Comparison of ENCODE assay signal across 8 cellular contexts in the genomic region with DNA sequence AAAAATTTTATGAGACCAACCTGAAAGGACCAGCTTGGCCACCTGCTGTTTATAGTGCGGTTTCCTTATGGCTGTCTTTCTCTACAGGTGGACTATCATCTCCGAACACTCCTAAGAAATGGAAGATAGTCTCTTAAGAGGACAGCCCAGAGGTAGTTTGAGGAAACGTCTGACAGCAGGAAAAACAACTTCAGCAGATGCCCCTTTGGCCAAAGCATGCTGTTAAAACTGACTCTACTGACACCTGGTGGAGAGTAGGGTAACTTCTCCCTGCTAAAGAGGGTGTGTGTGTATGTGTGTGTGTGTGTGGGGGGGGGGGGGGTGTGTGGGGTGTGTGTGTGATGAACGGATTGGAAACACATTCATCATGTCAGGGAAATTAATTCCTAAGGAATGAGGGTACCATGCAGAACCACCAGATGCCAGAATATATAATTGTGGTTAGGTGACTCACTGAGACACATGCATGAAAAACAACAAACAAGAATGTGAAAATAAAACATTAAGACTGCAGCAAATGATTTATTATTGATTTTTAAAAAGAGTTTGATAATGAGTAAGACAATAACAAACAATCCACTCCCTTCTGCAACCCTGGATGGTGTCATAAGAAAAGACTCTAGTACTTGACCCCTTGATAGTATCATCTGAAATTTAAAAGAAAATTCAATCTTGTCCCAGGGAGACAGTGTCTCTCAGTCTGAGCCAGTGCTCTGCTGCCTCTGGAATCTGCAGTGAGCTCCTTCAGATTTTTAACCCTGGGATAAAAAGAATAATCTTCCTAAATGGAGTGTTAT.
DNase-seq lines count a peak whose midpoint lies in the region; ATAC-seq and TF ChIP-seq lines count a peak whose summit lies in the region.

No MANE protein-coding gene starts in this region.

- H3K36me3 Mint-ChIP-seq in activated CD4-positive, alpha-beta memory T cell treated with anti-CD3 and anti-CD28 coated beads, Interleukin-2, amount 10 ng/mL, durations not matched to agents 7 days and 5 days (ENCODE audit: low read depth), result no peaks in the 10 kb centered on the region

- no peaks in the 10 kb centered on the region for H3K27me3 ChIP-seq in foreskin keratinocyte

- CTCF ChIA-PET in activated CD4-positive, alpha-beta memory T cell treated with anti-CD3 and anti-CD28 coated beads, Interleukin-2, amount 10 ng/mL, durations not matched to agents 7 days and 5 days (lab: Charles Lee), result interaction anchor here (0.7 to 2.5 kb wide), 8 partner anchors 12 to 374 kb away, joined by 3 to 9 read pairs (median 3); no protein-coding TSS in a partner anchor

- TF ChIP-seq CTCF in foreskin keratinocyte (conservative IDR thresholded peaks at IDR 0.05), result peak; percentile 89

- no peak overlapping the region for H3K4me3 Mint-ChIP-seq in activated CD4-positive, alpha-beta memory T cell treated with anti-CD3 and anti-CD28 coated beads, Interleukin-2, amount 10 ng/mL, durations not matched to agents 7 days and 5 days

- no peak overlapping the region for H3K27ac Mint-ChIP-seq in activated CD4-positive, alpha-beta memory T cell treated with anti-CD3 and anti-CD28 coated beads, Interleukin-2, amount 10 ng/mL, durations not matched to agents 7 days and 5 days

- DNase-seq in D341Med (ENCODE audit: low spot score), result peak; percentile 74
- peak; percentile 34 for DNase-seq in NCI-H2196 (lab: John Stamatoyannopoulos, UW; ENCODE audit: unreplicated experiment)
- DNase-seq in activated CD4-positive, alpha-beta memory T cell treated with anti-CD3 and anti-CD28 coated beads, Interleukin-2, amount 10 ng/mL, durations not matched to agents 7 days and 5 days, result peak; percentile 18
- peak; percentile 92 to 96 for DNase-seq in foreskin keratinocyte
- DNase-seq in nucleus accumbens (lab: John Stamatoyannopoulos, UW), result peak in 31 of 56 donors; percentile 2 to 68 (median 24)
- no peak for DNase-seq in cortex of kidney (lab: John Stamatoyannopoulos, UW)

- no peaks in the 10 kb centered on the region for H3K9me3 Mint-ChIP-seq in activated CD4-positive, alpha-beta memory T cell treated with anti-CD3 and anti-CD28 coated beads, Interleukin-2, amount 10 ng/mL, durations not matched to agents 7 days and 5 days

- H3K27ac ChIP-seq in foreskin keratinocyte, result peak overlapping the region; percentile 9

- POLR2A ChIA-PET in activated CD4-positive, alpha-beta memory T cell treated with anti-CD3 and anti-CD28 coated beads, Interleukin-2, amount 10 ng/mL, durations not matched to agents 7 days and 5 days (lab: Charles Lee), result no interaction called here

- peaks cover 2% of the 10 kb centered on the region for H3K27me3 Mint-ChIP-seq in activated CD4-positive, alpha-beta memory T cell treated with anti-CD3 and anti-CD28 coated beads, Interleukin-2, amount 10 ng/mL, durations not matched to agents 7 days and 5 days

- ATAC-seq in GM18909 (IDR thresholded peaks at IDR 0.05; ENCODE audit: poor library complexity, unreplicated experiment) (peak; percentile 82), HG03066 (IDR thresholded peaks at IDR 0.05; ENCODE audit: low read depth, unreplicated experiment) (peak; percentile 83), foreskin keratinocyte (peak; percentile 92)

- H3K4me1 Mint-ChIP-seq in activated CD4-positive, alpha-beta memory T cell treated with anti-CD3 and anti-CD28 coated beads, Interleukin-2, amount 10 ng/mL, durations not matched to agents 7 days and 5 days, result peaks cover 2% of the 10 kb centered on the region

- H3K4me1 ChIP-seq in foreskin keratinocyte, result peaks cover 20% of the 10 kb centered on the region
